ENCODE assay signal across 18 cellular contexts in the genomic region with DNA sequence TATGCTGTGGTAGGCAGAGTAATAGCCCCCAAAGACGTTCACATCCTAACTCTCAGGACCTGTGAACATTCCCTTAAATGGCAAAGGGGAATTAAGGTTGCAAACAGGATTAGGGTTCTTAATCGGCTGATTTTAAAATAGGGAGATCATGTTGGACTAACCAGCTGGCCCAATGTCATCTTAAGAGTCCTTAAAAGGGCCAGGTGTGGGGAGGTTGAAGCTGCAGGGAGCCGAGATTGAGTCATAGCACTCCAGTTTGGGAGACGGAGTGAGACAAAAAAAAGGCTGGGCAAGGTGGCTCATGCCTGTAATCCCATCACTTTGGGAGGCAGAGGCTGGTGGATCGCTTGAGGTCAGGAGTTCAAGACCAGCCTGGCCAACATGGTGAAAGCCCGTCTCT. TPM values are rescaled to one million over a fixed set of nuclear protein-coding genes. Genes with fewer than 3 reads are reported as not detected.
DNase-seq lines count a peak whose midpoint lies in the region; ATAC-seq and TF ChIP-seq lines count a peak whose summit lies in the region.
"Had no signal": no experiment of that assay in that cellular context is flagged by ENCODE, and none has a peak within 500 bp of the region (broad histone marks: within the 10 kb centered on the region; RNA-seq: fewer than 3 reads in every experiment).

No MANE protein-coding gene starts in this region.

- no peak for TF ChIP-seq POLR2A in esophagus muscularis mucosa (IDR thresholded peaks at IDR 0.05; ENCODE audit: low read depth)
- TF ChIP-seq POLR2A in sigmoid colon (IDR thresholded peaks at IDR 0.05), result no peak

- H3K9me3 Mint-ChIP-seq in activated naive CD4-positive, alpha-beta T cell treated with anti-CD3 and anti-CD28 coated beads, Interleukin-2, amount 50 U/mL, for 24 hours, result no peaks in the 10 kb centered on the region

- WGBS in esophagus muscularis mucosa, result 63% methylated on average over 6 of the region's 6 CpGs
- 74 to 90% methylated on average over 6 of the region's 6 CpGs for WGBS in sigmoid colon, 2 donors

- H3K4me1 Mint-ChIP-seq in activated naive CD4-positive, alpha-beta T cell treated with anti-CD3 and anti-CD28 coated beads, Interleukin-2, amount 50 U/mL, for 24 hours, result peaks cover 25% of the 10 kb centered on the region

- H3K4me3 ChIP-seq in RWPE2 (ENCODE audit: severe bottlenecking) (no peak overlapping the region), esophagus muscularis mucosa (no peak overlapping the region), sigmoid colon (no peak overlapping the region), left lung (no peak overlapping the region)
- H3K4me3 ChIP-seq: K562 had no signal

- H3K27ac ChIP-seq in RWPE2 (ENCODE audit: poor library complexity, severe bottlenecking) (peak overlapping the region; percentile 96), esophagus muscularis mucosa (replicated peaks in 1 of 4) (peak overlapping the region in 3 of 4 donors; percentile 68 to 92 (median 73)), sigmoid colon (peak overlapping the region in 1 of 4 donors; percentile 62), left lung (no peak overlapping the region)

- ATAC-seq in RWPE2 (ENCODE audit: low read depth) (no peak), left lung (no peak)
- ATAC-seq: K562, left lobe of liver, Panc1 had no signal

- no peak overlapping the region for H3K27ac Mint-ChIP-seq in activated naive CD4-positive, alpha-beta T cell treated with anti-CD3 and anti-CD28 coated beads, Interleukin-2, amount 50 U/mL, for 24 hours

- H3K9me3 ChIP-seq in RWPE2 (ENCODE audit: severe bottlenecking) (no peaks in the 10 kb centered on the region), esophagus muscularis mucosa (no peaks in the 10 kb centered on the region), sigmoid colon (no peaks in the 10 kb centered on the region), left lung (no peaks in the 10 kb centered on the region)
- H3K9me3 ChIP-seq: SK-N-SH had no signal

- H3K27me3 Mint-ChIP-seq in activated naive CD4-positive, alpha-beta T cell treated with anti-CD3 and anti-CD28 coated beads, Interleukin-2, amount 50 U/mL, for 24 hours, result no peaks in the 10 kb centered on the region

- intact Hi-C loops in esophagus muscularis mucosa (cut with DNase I), result loop anchor here (5.0 to 10.0 kb wide), 4 partner anchors 96 to 298 kb away; a partner anchor contains a TSS
- intact Hi-C loops in sigmoid colon (cut with DNase I), result loop anchor here (5.0 kb wide), 4 partner anchors 54 to 301 kb away; a partner anchor contains a TSS
- intact Hi-C loops in left lung (cut with DNase I), result loop anchor here in 1 of 2 donors (10.0 kb wide), 1 partner anchor 298 kb away; a partner anchor contains a TSS

- no peak for TF ChIP-seq CTCF in RWPE2 (IDR thresholded peaks at IDR 0.05; ENCODE audit: poor library complexity, severe bottlenecking)
- TF ChIP-seq CTCF in esophagus muscularis mucosa (IDR thresholded peaks at IDR 0.05), result no peak
- TF ChIP-seq CTCF in sigmoid colon (IDR thresholded peaks at IDR 0.05), result no peak
- no peak for TF ChIP-seq CTCF in left lung (IDR thresholded peaks at IDR 0.05)

- H3K27me3 ChIP-seq in RWPE2 (ENCODE audit: insufficient read depth, poor library complexity, severe bottlenecking) (no peaks in the 10 kb centered on the region), esophagus muscularis mucosa (no peaks in the 10 kb centered on the region), sigmoid colon (no peaks in the 10 kb centered on the region), left lung (no peaks in the 10 kb centered on the region)

- TF ChIP-seq EP300 in esophagus muscularis mucosa (IDR thresholded peaks at IDR 0.05), result no peak
- no peak for TF ChIP-seq EP300 in sigmoid colon (IDR thresholded peaks at IDR 0.05)

- DNase-seq in activated naive CD4-positive, alpha-beta T cell treated with anti-CD3 and anti-CD28 coated beads, Interleukin-2, amount 50 U/mL, for 16 hours, result no peak
- no peak for DNase-seq in RWPE2 (ENCODE audit: low spot score)
- DNase-seq in esophagus muscularis mucosa (ENCODE audit: extremely low spot score), result no peak
- DNase-seq in sigmoid colon, result peak; percentile 44
- no peak for DNase-seq in NCI-H146 (lab: John Stamatoyannopoulos, UW)
- no peak for DNase-seq in left lung
- no peak for DNase-seq in AG08396 (ENCODE audit: low spot score)
- DNase-seq: activated naive CD4-positive, alpha-beta T cell treated with Interleukin-2 at 50 U/mL for 16 hours; cortex of kidney; HCEC 1CT; MV-4-11; NCI-H1930; SK-N-SH; stimulated activated CD4-positive, alpha-beta T cell treated with anti-CD3 and anti-CD28 coated beads, Interleukin-4, amount 100 ng/mL, for 1 hour had no signal

- peak overlapping the region; percentile 11 for H3K4me3 Mint-ChIP-seq in activated naive CD4-positive, alpha-beta T cell treated with anti-CD3 and anti-CD28 coated beads, Interleukin-2, amount 50 U/mL, for 24 hours

- H3K4me1 ChIP-seq in RWPE2 (ENCODE audit: insufficient read depth, poor library complexity, severe bottlenecking) (peaks cover 30% of the 10 kb centered on the region), esophagus muscularis mucosa (peaks cover 18 to 40% (median 32%) of the 10 kb centered on the region in 4 donors), sigmoid colon (peaks cover 0 to 26% (median 21%) of the 10 kb centered on the region in 4 donors), left lung (peaks cover 14 to 38% of the 10 kb centered on the region in 2 donors)

- H3K36me3 ChIP-seq in RWPE2 (ENCODE audit: low read depth) (peaks cover 33% of the 10 kb centered on the region), esophagus muscularis mucosa (no peaks in the 10 kb centered on the region), sigmoid colon (no peaks in the 10 kb centered on the region), left lung (no peaks in the 10 kb centered on the region)

- H3K36me3 Mint-ChIP-seq in activated naive CD4-positive, alpha-beta T cell treated with anti-CD3 and anti-CD28 coated beads, Interleukin-2, amount 50 U/mL, for 24 hours, result no peaks in the 10 kb centered on the region

RNA-seq across cellular contexts. Expression of a gene that starts 1.6 kb away (rescaled TPM):
- total RNA-seq in esophagus muscularis mucosa, result 100 to 1,000 TPM in 2 of 4 donors, 10 to 100 TPM in 2; 61.9 to 114 (median 89.9) TPM
- 100 to 1,000 TPM in 1 of 4 donors, 10 to 100 TPM in 3; 51.7 to 121 (median 76.7) TPM for total RNA-seq in sigmoid colon
- 100 to 1,000 TPM; 109 to 277 (median 121) TPM for polyA plus RNA-seq in sigmoid colon
- total RNA-seq in left lung, result 100 to 1,000 TPM in 1 of 2 donors, 10 to 100 TPM in 1; 80.1 to 126 TPM

Comparison
In these comparisons a context has a peak if more than half of its experiments do, and no peak if none do; other contexts are left out.
1. H3K27ac ChIP-seq: peak in RWPE2 (single experiment) and esophagus muscularis mucosa (3 of 4); none in left lung (0 of 2).